14 cellular contexts compared by ENCODE assay signal in genomic region chr7:91344911-91345310, GRCh38.
A peak's percentile ranks its signal among the peaks of the same experiment; 100 is the strongest.
DNase-seq lines count a peak whose midpoint lies in the region; ATAC-seq and TF ChIP-seq lines count a peak whose summit lies in the region.
"Had no signal": no experiment of that assay in that cellular context is flagged by ENCODE, and none has a peak within 500 bp of the region (broad histone marks: within the 10 kb centered on the region; RNA-seq: fewer than 3 reads in every experiment).

No MANE protein-coding gene starts in this region.

- no peak overlapping the region for H3K27ac Mint-ChIP-seq in endodermal cell
- no peak overlapping the region for H3K27ac Mint-ChIP-seq in activated CD4-positive, alpha-beta T cell treated with anti-CD3 and anti-CD28 coated beads for 36 hours
- H3K27ac Mint-ChIP-seq: T-helper 2 cell treated with Interferon-gamma antibody and Interleukin-4, amounts not matched to agents 5 μg/mL and 100 μg/mL, for 36 hours had no signal

- CTCF ChIA-PET in activated CD4-positive, alpha-beta T cell treated with anti-CD3 and anti-CD28 coated beads for 36 hours (lab: Charles Lee): no interaction called here

- 86 to 92% methylated on average over 5 of the region's 5 CpGs for WGBS in endodermal cell (ENCODE audit: insufficient coverage in 1 of 2, insufficient read length in 1 of 2), 2 experiments

- POLR2A ChIA-PET in activated CD4-positive, alpha-beta T cell treated with anti-CD3 and anti-CD28 coated beads for 36 hours (lab: Charles Lee): no interaction called here

- H3K4me1 ChIP-seq in foreskin keratinocyte: no peaks in the 10 kb centered on the region
- H3K4me1 ChIP-seq in endodermal cell (ENCODE audit: control insufficient read depth, insufficient read depth, low read length): no peaks in the 10 kb centered on the region

- H3K4me3 Mint-ChIP-seq in endodermal cell: no peak overlapping the region
- H3K4me3 Mint-ChIP-seq in activated CD4-positive, alpha-beta T cell treated with anti-CD3 and anti-CD28 coated beads for 36 hours: no peak overlapping the region
- H3K4me3 Mint-ChIP-seq: T-helper 2 cell treated with Interferon-gamma antibody and Interleukin-4, amounts not matched to agents 5 μg/mL and 100 μg/mL, for 36 hours had no signal

- H3K36me3 ChIP-seq in endodermal cell (ENCODE audit: control insufficient read depth, insufficient read depth, low read length): no peaks in the 10 kb centered on the region
- H3K36me3 ChIP-seq: neutrophil had no signal

- no peak for TF ChIP-seq POLR2A in GM18505 (IDR thresholded peaks at IDR 0.05; ENCODE audit: borderline replicate concordance, extremely low read depth, insufficient read depth, insufficient read length)

- peak in 1 of 2 donors; percentile 37 for DNase-seq in foreskin keratinocyte
- DNase-seq in activated CD4-positive, alpha-beta T cell treated with anti-CD3 and anti-CD28 coated beads, Interleukin-2, amount 50 U/mL, for 48 hours: no peak
- DNase-seq in endodermal cell: no peak
- no peak for DNase-seq in activated CD4-positive, alpha-beta T cell treated with anti-CD3 and anti-CD28 coated beads for 36 hours
- DNase-seq in NCI-H1436 (lab: John Stamatoyannopoulos, UW): no peak
- DNase-seq: NCI-H1048; OCI-M1; stimulated activated CD4-positive, alpha-beta T cell treated with anti-CD3 and anti-CD28 coated beads, Interleukin-2, amount 100 ng/mL, for 48 hours had no signal

- peaks cover 53% of the 10 kb centered on the region for H3K27me3 Mint-ChIP-seq in endodermal cell (ENCODE audit: insufficient read depth)
- no peaks in the 10 kb centered on the region for H3K27me3 Mint-ChIP-seq in activated CD4-positive, alpha-beta T cell treated with anti-CD3 and anti-CD28 coated beads for 36 hours

- H3K9me3 Mint-ChIP-seq in endodermal cell: no peaks in the 10 kb centered on the region
- H3K9me3 Mint-ChIP-seq in activated CD4-positive, alpha-beta T cell treated with anti-CD3 and anti-CD28 coated beads for 36 hours (ENCODE audit: low read depth): no peaks in the 10 kb centered on the region
- H3K9me3 Mint-ChIP-seq: T-helper 2 cell treated with Interferon-gamma antibody and Interleukin-4, amounts not matched to agents 5 μg/mL and 100 μg/mL, for 36 hours had no signal

- TF ChIP-seq CTCF in foreskin keratinocyte (conservative IDR thresholded peaks at IDR 0.05) (no peak), endodermal cell (conservative IDR thresholded peaks at IDR 0.05) (no peak)

- H3K4me3 ChIP-seq in endodermal cell (ENCODE audit: low read length): no peak overlapping the region

- peaks cover 8% of the 10 kb centered on the region for H3K4me1 Mint-ChIP-seq in endodermal cell
- H3K4me1 Mint-ChIP-seq in activated CD4-positive, alpha-beta T cell treated with anti-CD3 and anti-CD28 coated beads for 36 hours: no peaks in the 10 kb centered on the region

- intact Hi-C loops in activated CD4-positive, alpha-beta T cell treated with anti-CD3 and anti-CD28 coated beads for 36 hours (cut with DNase I, micrococcal nuclease): no loop called here

- peaks cover 12% of the 10 kb centered on the region for H3K27me3 ChIP-seq in foreskin keratinocyte
- no peaks in the 10 kb centered on the region for H3K27me3 ChIP-seq in endodermal cell (ENCODE audit: control insufficient read depth, insufficient read depth, low read length, poor library complexity, severe bottlenecking)
- H3K27me3 ChIP-seq: neutrophil had no signal

- no peak overlapping the region for H3K9ac ChIP-seq in endodermal cell (ENCODE audit: extremely low read depth, low read length, poor library complexity, severe bottlenecking)

- H3K9me3 ChIP-seq in endodermal cell (ENCODE audit: control insufficient read depth, low read length): no peaks in the 10 kb centered on the region
- H3K9me3 ChIP-seq: neutrophil had no signal

- no peaks in the 10 kb centered on the region for H3K36me3 Mint-ChIP-seq in endodermal cell (ENCODE audit: low read depth)
- no peaks in the 10 kb centered on the region for H3K36me3 Mint-ChIP-seq in activated CD4-positive, alpha-beta T cell treated with anti-CD3 and anti-CD28 coated beads for 36 hours (ENCODE audit: low read depth)

- peak; percentile 66 for ATAC-seq in GM18505 (IDR thresholded peaks at IDR 0.05; ENCODE audit: unreplicated experiment)
- ATAC-seq in GM21515 (IDR thresholded peaks at IDR 0.05; ENCODE audit: unreplicated experiment): peak; percentile 62
- peak; percentile 69 for ATAC-seq in HG03196 (IDR thresholded peaks at IDR 0.05; ENCODE audit: unreplicated experiment)
- ATAC-seq in foreskin keratinocyte: peak; percentile 18
- ATAC-seq in activated CD4-positive, alpha-beta T cell treated with anti-CD3 and anti-CD28 coated beads for 36 hours: no peak
- ATAC-seq: esophagus mucosa had no signal

- H3K27ac ChIP-seq in foreskin keratinocyte (no peak overlapping the region), endodermal cell (ENCODE audit: low read depth, low read length) (no peak overlapping the region)
- H3K27ac ChIP-seq: neutrophil had no signal
